Comparison of ENCODE assay signal across 17 cellular contexts in the genomic region with DNA sequence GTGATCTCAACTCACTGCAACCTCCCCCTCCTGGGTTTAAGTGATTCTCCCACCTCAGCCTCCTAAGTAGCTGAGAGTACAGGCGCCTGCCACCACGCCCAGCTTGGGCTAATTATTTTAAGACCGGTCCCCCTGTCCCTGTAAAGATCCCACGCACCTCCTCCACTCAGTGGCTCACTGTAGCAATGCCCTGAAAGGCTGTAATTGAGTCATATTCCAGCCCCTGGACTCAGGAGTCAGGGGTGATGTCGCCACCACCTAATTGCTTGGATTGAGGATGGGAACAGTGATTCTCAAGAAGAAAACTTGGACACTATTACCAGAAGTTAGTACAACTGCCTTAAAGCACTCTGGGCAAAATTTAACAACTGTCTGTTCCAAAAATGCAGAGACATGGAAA. TPM values are rescaled to one million over a fixed set of nuclear protein-coding genes. Genes with fewer than 3 reads are reported as not detected.
A peak's percentile ranks its signal among the peaks of the same experiment; 100 is the strongest.
DNase-seq lines count a peak whose midpoint lies in the region; TF ChIP-seq lines count a peak whose summit lies in the region.
"Had no signal": no experiment of that assay in that cellular context is flagged by ENCODE, and none has a peak within 500 bp of the region (broad histone marks: within the 10 kb centered on the region; RNA-seq: fewer than 3 reads in every experiment).

No MANE protein-coding gene starts in this region.

- peaks cover 15% of the 10 kb centered on the region for H3K4me1 Mint-ChIP-seq in activated CD4-positive, alpha-beta T cell treated with anti-CD3 and anti-CD28 coated beads, Interleukin-2, amount 10 ng/mL, durations not matched to agents 7 days and 5 days
- H3K4me1 Mint-ChIP-seq in MCF 10A (ENCODE audit: insufficient read depth, unreplicated experiment) (peaks cover 9% of the 10 kb centered on the region), osteocyte (ENCODE audit: unreplicated experiment) (peaks cover 6% of the 10 kb centered on the region)

- peaks cover 42% of the 10 kb centered on the region for H3K27me3 Mint-ChIP-seq in activated CD4-positive, alpha-beta T cell treated with anti-CD3 and anti-CD28 coated beads, Interleukin-2, amount 10 ng/mL, durations not matched to agents 7 days and 5 days
- H3K27me3 Mint-ChIP-seq in MCF 10A (ENCODE audit: insufficient read depth, unreplicated experiment), result peaks cover 17% of the 10 kb centered on the region
- H3K27me3 Mint-ChIP-seq in osteocyte (ENCODE audit: unreplicated experiment), result peaks cover 48% of the 10 kb centered on the region

- TF ChIP-seq POLR2A in breast epithelium (IDR thresholded peaks at IDR 0.05), result no peak
- no peak for TF ChIP-seq POLR2A in testis (IDR thresholded peaks at IDR 0.05)

- no TSS peak for BruUV-seq in MCF 10A (replicated peaks; lab: Mats Ljungman, UMichigan)

- POLR2A ChIA-PET in activated CD4-positive, alpha-beta T cell treated with anti-CD3 and anti-CD28 coated beads, Interleukin-2, amount 10 ng/mL, durations not matched to agents 7 days and 5 days (lab: Charles Lee), result no interaction called here
- POLR2A ChIA-PET in MCF 10A (lab: Yijun Ruan, JAX), result no interaction called here

- H3K9me3 ChIP-seq in breast epithelium (no peaks in the 10 kb centered on the region), testis (no peaks in the 10 kb centered on the region)
- H3K9me3 ChIP-seq: BLaER1 had no signal

- no peak overlapping the region for H3K4me3 Mint-ChIP-seq in activated CD4-positive, alpha-beta T cell treated with anti-CD3 and anti-CD28 coated beads, Interleukin-2, amount 10 ng/mL, durations not matched to agents 7 days and 5 days
- H3K4me3 Mint-ChIP-seq in MCF 10A (ENCODE audit: unreplicated experiment) (no peak overlapping the region), osteocyte (ENCODE audit: unreplicated experiment) (no peak overlapping the region)
- H3K4me3 Mint-ChIP-seq: CD14-positive monocyte; CD4-positive, alpha-beta memory T cell; H9 had no signal

- CTCF ChIA-PET in activated CD4-positive, alpha-beta T cell treated with anti-CD3 and anti-CD28 coated beads, Interleukin-2, amount 10 ng/mL, durations not matched to agents 7 days and 5 days (lab: Charles Lee), result no interaction called here
- CTCF ChIA-PET in MCF 10A (lab: Yijun Ruan, JAX), result interaction anchor here (0.7 to 1.0 kb wide), 2 partner anchors 10 to 148 kb away, joined by 3 read pairs; no protein-coding TSS in a partner anchor

- no peaks in the 10 kb centered on the region for H3K9me3 Mint-ChIP-seq in activated CD4-positive, alpha-beta T cell treated with anti-CD3 and anti-CD28 coated beads, Interleukin-2, amount 10 ng/mL, durations not matched to agents 7 days and 5 days
- H3K9me3 Mint-ChIP-seq in MCF 10A (ENCODE audit: unreplicated experiment) (no peaks in the 10 kb centered on the region), osteocyte (ENCODE audit: unreplicated experiment) (no peaks in the 10 kb centered on the region)

- no peak for DNase-seq in activated CD4-positive, alpha-beta T cell treated with anti-CD3 and anti-CD28 coated beads, Interleukin-2, amount 10 ng/mL, durations not matched to agents 7 days and 5 days
- DNase-seq in activated CD4-positive, alpha-beta T cell treated with anti-CD3 and anti-CD28 coated beads, Interleukin-2, amount 50 U/mL, for 48 hours, result no peak
- peak; percentile 44 for DNase-seq in MCF 10A (ENCODE audit: unreplicated experiment)
- DNase-seq in breast epithelium (ENCODE audit: low spot score in 2 of 2), result no peak
- peak; percentile 24 for DNase-seq in NCI-H69 (lab: John Stamatoyannopoulos, UW)
- peak; percentile 21 for DNase-seq in osteocyte (ENCODE audit: extremely low spot score, unreplicated experiment)
- no peak for DNase-seq in testis
- no peak for DNase-seq in foreskin fibroblast
- DNase-seq: CD4-positive, alpha-beta memory T cell; DMS153; DMS79; H9 had no signal

- peak overlapping the region; percentile 33 for H3K27ac Mint-ChIP-seq in activated CD4-positive, alpha-beta T cell treated with anti-CD3 and anti-CD28 coated beads, Interleukin-2, amount 10 ng/mL, durations not matched to agents 7 days and 5 days
- no peak overlapping the region for H3K27ac Mint-ChIP-seq in MCF 10A (ENCODE audit: low read depth, unreplicated experiment)
- H3K27ac Mint-ChIP-seq in osteocyte (ENCODE audit: unreplicated experiment), result no peak overlapping the region
- H3K27ac Mint-ChIP-seq: CD14-positive monocyte, H9 had no signal

- H3K4me3 ChIP-seq in breast epithelium (no peak overlapping the region), testis (no peak overlapping the region), foreskin fibroblast (ENCODE audit: low read depth in 1 of 2, low read length in 2 of 2) (no peak overlapping the region)
- H3K4me3 ChIP-seq: BLaER1 had no signal

- H3K27me3 ChIP-seq in breast epithelium (peaks cover 0 to 7% of the 10 kb centered on the region in 2 donors), testis (no peaks in the 10 kb centered on the region)

- intact Hi-C loops in MCF 10A (cut with micrococcal nuclease), result no loop called here
- intact Hi-C loops in breast epithelium (cut with DNase I; ENCODE audit: low total_unique reads), result no loop called here
- intact Hi-C loops in testis (cut with DNase I; ENCODE audit: low total_unique reads), result no loop called here

- 69 to 77% methylated on average over 5 of the region's 5 CpGs for WGBS in testis, 2 donors

- no peaks in the 10 kb centered on the region for H3K4me1 ChIP-seq in breast epithelium
- H3K4me1 ChIP-seq in testis, result peaks cover 3% of the 10 kb centered on the region

- H3K36me3 ChIP-seq in breast epithelium, result no peaks in the 10 kb centered on the region
- no peaks in the 10 kb centered on the region for H3K36me3 ChIP-seq in testis (ENCODE audit: low read depth, missing control alignments)
- H3K36me3 ChIP-seq: BLaER1 had no signal

- no peak overlapping the region for H3K27ac ChIP-seq in breast epithelium
- no peak overlapping the region for H3K27ac ChIP-seq in testis
- H3K27ac ChIP-seq: 22Rv1, BLaER1 had no signal

- TF ChIP-seq CTCF in MCF 10A (IDR thresholded peaks at IDR 0.05; ENCODE audit: unreplicated experiment), result no peak
- TF ChIP-seq CTCF in breast epithelium (IDR thresholded peaks at IDR 0.05), result no peak
- TF ChIP-seq CTCF in osteocyte (IDR thresholded peaks at IDR 0.05), result no peak
- TF ChIP-seq CTCF in testis (IDR thresholded peaks at IDR 0.05), result no peak
- TF ChIP-seq CTCF in foreskin fibroblast (IDR thresholded peaks at IDR 0.05; ENCODE audit: low read depth, low read length), result no peak

- peaks cover 1% of the 10 kb centered on the region for H3K36me3 Mint-ChIP-seq in activated CD4-positive, alpha-beta T cell treated with anti-CD3 and anti-CD28 coated beads, Interleukin-2, amount 10 ng/mL, durations not matched to agents 7 days and 5 days (ENCODE audit: low read depth)
- H3K36me3 Mint-ChIP-seq in MCF 10A (ENCODE audit: insufficient read depth, unreplicated experiment) (no peaks in the 10 kb centered on the region), osteocyte (ENCODE audit: unreplicated experiment) (no peaks in the 10 kb centered on the region)

RNA-seq across cellular contexts. Expression of a gene that starts 3.1 kb away (rescaled TPM):
- total RNA-seq in activated CD4-positive, alpha-beta T cell treated with anti-CD3 and anti-CD28 coated beads, Interleukin-2, amount 10 ng/mL, durations not matched to agents 7 days and 5 days, result 1 to 10 TPM; 1.6 to 2.0 TPM
- total RNA-seq in MCF 10A (2022) (0.65 and 1.1 TPM in 2 replicates), breast epithelium (10 to 100 TPM in 2 of 3 donors, under 1 TPM in 1; 0.32 to 27.1 (median 20.3) TPM), osteocyte (0.34 and 0.59 TPM in 2 replicates), testis (1 to 10 TPM; 3.2 to 3.9 TPM)
- 5.8 TPM for polyA plus RNA-seq in testis (ENCODE audit: insufficient read depth, low read depth, low replicate concordance)
- total RNA-seq: HT-29 had no signal
- polyA plus RNA-seq: AG04450, CD14-positive monocyte had no signal

Comparison
In these comparisons a context has a peak if more than half of its experiments do, and no peak if none do; other contexts are left out.
1. DNase-seq: peak in MCF 10A (single experiment), NCI-H69 (single experiment) and osteocyte (single experiment); none in activated CD4-positive, alpha-beta T cell treated with anti-CD3 and anti-CD28 coated beads, Interleukin-2, amount 10 ng/mL, durations not matched to agents 7 days and 5 days (single experiment), activated CD4-positive, alpha-beta T cell treated with anti-CD3 and anti-CD28 coated beads, Interleukin-2, amount 50 U/mL, for 48 hours (0 of 2), breast epithelium (0 of 2), testis (single experiment) and foreskin fibroblast (0 of 2).